ENCODE assay signal across 8 cellular contexts in genomic region chr1:211215577-211215976, GRCh38.
"Had no signal": no experiment of that assay in that cellular context is flagged by ENCODE, and none has a peak within 500 bp of the region (broad histone marks: within the 10 kb centered on the region; RNA-seq: fewer than 3 reads in every experiment).

No MANE protein-coding gene starts in this region.

- DNase-seq: GM23248, GOT3, H7, H9, HCEC 1CT, HFFc6 had no signal

- H2AFZ ChIP-seq: GM23248 had no signal

- H3K27ac Mint-ChIP-seq: H9, HFFc6 had no signal

- ATAC-seq: HCT116 had no signal

- H3K4me3 Mint-ChIP-seq: H9, HFFc6 had no signal

- H3K36me3 ChIP-seq: HAP-1 had no signal

- H3K4me1 ChIP-seq: HAP-1 had no signal

- H3K4me1 Mint-ChIP-seq: H9 had no signal

- H3K9ac ChIP-seq: GM23248 had no signal

- H3K27ac ChIP-seq: GM23248 had no signal

- H3K4me3 ChIP-seq: GM23248, HAP-1 had no signal

- H3K9me3 ChIP-seq: HAP-1 had no signal
